ENCODE assay signal across 18 cellular contexts in the genomic region with DNA sequence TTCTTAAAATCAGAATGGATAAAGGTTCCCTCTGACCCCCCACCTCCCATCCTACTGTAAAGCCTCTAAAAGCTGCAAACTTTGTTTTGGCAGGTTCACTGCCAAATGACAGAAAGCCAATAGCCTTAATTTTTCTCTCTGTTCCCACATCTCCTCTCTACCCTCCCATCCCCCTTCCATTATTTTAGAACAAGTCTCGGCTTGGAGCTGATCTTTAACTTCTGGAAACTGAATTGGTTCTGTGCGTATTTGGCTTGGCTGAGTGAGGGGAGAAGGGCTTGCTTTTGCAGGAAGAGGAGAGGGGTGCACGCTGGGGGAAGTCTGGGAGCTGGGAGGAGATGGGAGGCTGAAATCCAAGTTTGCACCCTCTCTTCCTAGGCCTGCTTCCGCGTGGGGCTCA.
"Had no signal": no experiment of that assay in that cellular context is flagged by ENCODE, and none has a peak within 500 bp of the region (broad histone marks: within the 10 kb centered on the region; RNA-seq: fewer than 3 reads in every experiment).

No MANE protein-coding gene starts in this region.

- DNase-seq: activated CD4-positive, alpha-beta T cell treated with anti-CD3 and anti-CD28 coated beads, Interleukin-2, amount 10 ng/mL, durations not matched to agents 7 days and 5 days; activated naive CD4-positive, alpha-beta T cell treated with Interleukin-2 at 50 U/mL for 16 hours; activated naive CD8-positive, alpha-beta T cell treated with anti-CD3 and anti-CD28 coated beads, Interleukin-2, amount 50 U/mL, for 24 hours; dorsolateral prefrontal cortex; islet precursor cell; left lung; mammary epithelial cell; mucosa of descending colon; naive thymus-derived CD4-positive, alpha-beta T cell; occipital lobe; stimulated activated CD4-positive, alpha-beta T cell treated with anti-CD3 and anti-CD28 coated beads, Interleukin-15, amount 100 ng/mL, for 24 hours; stimulated activated CD4-positive, alpha-beta T cell treated with anti-CD3 and anti-CD28 coated beads, Interleukin-4, amount 100 ng/mL, for 24 hours; stimulated activated naive CD8-positive, alpha-beta T cell treated with anti-CD3 and anti-CD28 coated beads, Interleukin-15, Interleukin-2, amounts not matched to agents 100 U/mL and 50 U/mL, for 24 hours had no signal

- H3K27ac Mint-ChIP-seq: activated CD4-positive, alpha-beta T cell treated with anti-CD3 and anti-CD28 coated beads, Interleukin-2, amount 10 ng/mL, durations not matched to agents 7 days and 5 days; activated naive CD8-positive, alpha-beta T cell treated with anti-CD3 and anti-CD28 coated beads, Interleukin-2, amount 50 U/mL, for 24 hours; activated T-helper 17 cell treated with anti-CD3 and anti-CD28 coated beads, Interleukin-2, amount 50 U/mL, for 72 hours; T-helper 2 cell treated with Interferon-gamma antibody and Interleukin-4, amounts not matched to agents 5 μg/mL and 100 μg/mL, for 36 hours had no signal

- H3K4me1 Mint-ChIP-seq: activated T-helper 17 cell treated with anti-CD3 and anti-CD28 coated beads, Interleukin-2, amount 50 U/mL, for 72 hours had no signal

- H3K4me1 ChIP-seq: left lung had no signal

- H3K4me3 ChIP-seq: cardiac muscle cell, dorsolateral prefrontal cortex, left lung, mucosa of descending colon, skin epidermis had no signal

- H3K9me3 Mint-ChIP-seq: activated CD4-positive, alpha-beta T cell treated with anti-CD3 and anti-CD28 coated beads, Interleukin-2, amount 10 ng/mL, durations not matched to agents 7 days and 5 days; activated naive CD8-positive, alpha-beta T cell treated with anti-CD3 and anti-CD28 coated beads, Interleukin-2, amount 50 U/mL, for 24 hours; activated T-helper 17 cell treated with anti-CD3 and anti-CD28 coated beads, Interleukin-2, amount 50 U/mL, for 72 hours; naive thymus-derived CD4-positive, alpha-beta T cell; T-helper 2 cell treated with Interferon-gamma antibody and Interleukin-4, amounts not matched to agents 5 μg/mL and 100 μg/mL, for 36 hours had no signal

- H3K27me3 Mint-ChIP-seq: activated naive CD8-positive, alpha-beta T cell treated with anti-CD3 and anti-CD28 coated beads, Interleukin-2, amount 50 U/mL, for 24 hours had no signal

- H3K9me3 ChIP-seq: left lung, mucosa of descending colon had no signal

- H3K27ac ChIP-seq: cardiac muscle cell, dorsolateral prefrontal cortex, left lung, skin epidermis had no signal

- ATAC-seq: activated naive CD8-positive, alpha-beta T cell treated with anti-CD3 and anti-CD28 coated beads, Interleukin-2, amount 50 U/mL, for 24 hours; activated T-helper 17 cell treated with anti-CD3 and anti-CD28 coated beads, Interleukin-2, amount 50 U/mL, for 72 hours; esophagus mucosa; left lung; mucosa of descending colon; naive thymus-derived CD4-positive, alpha-beta T cell; stimulated activated naive CD8-positive, alpha-beta T cell treated with anti-CD3 and anti-CD28 coated beads, Interleukin-15, Interleukin-2, amounts not matched to agents 100 U/mL and 50 U/mL, for 24 hours had no signal

- H3K36me3 Mint-ChIP-seq: naive thymus-derived CD4-positive, alpha-beta T cell had no signal

- H3K4me3 Mint-ChIP-seq: activated CD4-positive, alpha-beta T cell treated with anti-CD3 and anti-CD28 coated beads, Interleukin-2, amount 10 ng/mL, durations not matched to agents 7 days and 5 days; activated naive CD8-positive, alpha-beta T cell treated with anti-CD3 and anti-CD28 coated beads, Interleukin-2, amount 50 U/mL, for 24 hours; activated T-helper 17 cell treated with anti-CD3 and anti-CD28 coated beads, Interleukin-2, amount 50 U/mL, for 72 hours; naive thymus-derived CD4-positive, alpha-beta T cell; T-helper 2 cell treated with Interferon-gamma antibody and Interleukin-4, amounts not matched to agents 5 μg/mL and 100 μg/mL, for 36 hours had no signal

- H3K27me3 ChIP-seq: dorsolateral prefrontal cortex, left lung had no signal

- H3K36me3 ChIP-seq: cardiac muscle cell, left lung had no signal
